In the genomic region with DNA sequence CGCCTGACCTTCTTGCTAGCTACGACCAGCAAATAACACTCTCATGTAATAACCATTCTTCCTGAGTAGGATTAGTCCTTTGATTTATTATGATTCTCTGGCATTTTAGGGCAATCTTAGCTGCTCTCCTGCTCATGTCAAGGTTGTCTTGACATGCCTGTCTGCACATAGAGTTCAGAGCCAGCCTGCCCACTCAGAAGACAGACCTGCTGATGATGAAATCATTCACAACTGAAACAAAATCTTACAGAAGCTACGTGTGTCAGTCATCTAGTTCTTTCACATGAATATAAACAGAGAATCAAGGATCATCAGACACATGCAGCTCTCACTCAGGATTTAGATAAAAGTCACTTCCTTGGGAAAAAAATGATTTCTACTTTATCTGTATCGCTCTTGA, we compare ENCODE assay signal across 28 cellular contexts.
"Had no signal": no experiment of that assay in that cellular context is flagged by ENCODE, and none has a peak within 500 bp of the region (broad histone marks: within the 10 kb centered on the region; RNA-seq: fewer than 3 reads in every experiment).

No MANE protein-coding gene starts in this region.

- ATAC-seq: activated CD8-positive, alpha-beta T cell treated with anti-CD3 and anti-CD28 coated beads for 36 hours; gastrocnemius medialis; left lung; lower lobe of right lung; natural killer cell treated with Interleukin-12 subunit alpha and Interleukin-12 subunit beta and Interleukin-15 and Interleukin-18, amount 100 ng/mL, for 72 hours; stimulated activated naive B cell treated with anti-CD40 and anti-IgM and Interleukin-4, amounts not matched to agents 10 μg/mL and 1 μg/mL and 100 μg/mL, for 72 hours had no signal

- DNase-seq: activated CD4-positive, alpha-beta T cell treated with anti-CD3 and anti-CD28 coated beads, Interleukin-2, amount 10 ng/mL, durations not matched to agents 7 days and 5 days; activated CD4-positive, CD25-positive, alpha-beta regulatory T cell treated with anti-CD3 and anti-CD28 coated beads, Interleukin-2, amount 50 U/mL, for 72 hours; activated CD8-positive, alpha-beta T cell treated with anti-CD3 and anti-CD28 coated beads for 36 hours; activated effector memory CD4-positive, alpha-beta T cell treated with anti-CD3 and anti-CD28 coated beads, Interleukin-2, amount 50 U/mL, for 16 hours; activated naive CD4-positive, alpha-beta T cell treated with anti-CD3 and anti-CD28 coated beads, Interleukin-2, amount 10 ng/mL, durations not matched to agents 7 days and 5 days; activated naive CD8-positive, alpha-beta T cell treated with anti-CD3 and anti-CD28 coated beads, Interleukin-2, amount 10 ng/mL, durations not matched to agents 7 days and 5 days; amygdala; central memory CD4-positive, alpha-beta T cell; endodermal cell; gastrocnemius medialis; glutamatergic neuron; left lung; lower lobe of right lung; mesendoderm; ovary; sigmoid colon; small intestine; stimulated activated CD4-positive, alpha-beta T cell treated with anti-CD3 and anti-CD28 coated beads, Interleukin-1b, Interleukin-23, amount 100 ng/mL, for 48 hours; stimulated activated CD4-positive, alpha-beta T cell treated with anti-CD3 and anti-CD28 coated beads, Interleukin-4, amount 100 ng/mL, for 4 hours; stimulated activated CD8-positive, alpha-beta memory T cell treated with anti-CD3 and anti-CD28 coated beads, Interleukin-4, amount 100 ng/mL, for 48 hours; stimulated activated naive B cell treated with anti-CD40 and anti-IgM and Interleukin-4, amounts not matched to agents 10 μg/mL and 1 μg/mL and 100 μg/mL, for 72 hours; stomach; T-helper 9 cell; transverse colon had no signal

- H3K9me3 ChIP-seq: gastrocnemius medialis, left lung, lower lobe of right lung, neutrophil, ovary, sigmoid colon, stomach, suprapubic skin, transverse colon had no signal

- FAIRE-seq: islet of Langerhans, small intestine had no signal

- H3K4me1 ChIP-seq: gastrocnemius medialis, left lung, lower lobe of right lung, sigmoid colon, stomach, suprapubic skin, transverse colon had no signal

- H3K27me3 ChIP-seq: gastrocnemius medialis, left lung, neutrophil, ovary, sigmoid colon, stomach, suprapubic skin, transverse colon had no signal

- H3K36me3 ChIP-seq: gastrocnemius medialis, left lung, lower lobe of right lung, neutrophil, ovary, sigmoid colon, stomach, suprapubic skin, transverse colon had no signal

- H3K4me3 ChIP-seq: gastrocnemius medialis, left lung, lower lobe of right lung, ovary, sigmoid colon, stomach, suprapubic skin, transverse colon had no signal

- H3K27ac ChIP-seq: gastrocnemius medialis, left lung, lower lobe of right lung, neutrophil, ovary, sigmoid colon, stomach, suprapubic skin, transverse colon had no signal
